28 cellular contexts compared by ENCODE assay signal in genomic region chr20:59857951-59858350, GRCh38.
"Had no signal": no experiment of that assay in that cellular context is flagged by ENCODE, and none has a peak within 500 bp of the region (broad histone marks: within the 10 kb centered on the region; RNA-seq: fewer than 3 reads in every experiment).

No MANE protein-coding gene starts in this region.

- H3K27me3 Mint-ChIP-seq: effector memory CD8-positive, alpha-beta T cell had no signal

- H3K36me3 ChIP-seq: colonic mucosa, esophagus muscularis mucosa, esophagus squamous epithelium, gastrocnemius medialis, gastroesophageal sphincter had no signal

- H3K9me3 ChIP-seq: colonic mucosa, esophagus squamous epithelium, gastrocnemius medialis had no signal

- H3K9me3 Mint-ChIP-seq: dendritic cell treated with granulocyte-macrophage colony-stimulating factor and Interleukin-4, amounts not matched to agents 40 ng/mL and 50 ng/mL, for 4 days; effector memory CD8-positive, alpha-beta T cell had no signal

- H3K4me3 Mint-ChIP-seq: dendritic cell treated with granulocyte-macrophage colony-stimulating factor and Interleukin-4, amounts not matched to agents 40 ng/mL and 50 ng/mL, for 4 days; effector memory CD8-positive, alpha-beta T cell; endodermal cell had no signal

- H3K27me3 ChIP-seq: colonic mucosa, dorsolateral prefrontal cortex, esophagus muscularis mucosa, esophagus squamous epithelium, foreskin keratinocyte, gastrocnemius medialis, gastroesophageal sphincter, heart left ventricle had no signal

- H3K4me1 ChIP-seq: colonic mucosa, esophagus muscularis mucosa, esophagus squamous epithelium, foreskin keratinocyte, gastroesophageal sphincter, heart left ventricle had no signal

- H3K4me3 ChIP-seq: colonic mucosa, coronary artery, dorsolateral prefrontal cortex, esophagus muscularis mucosa, esophagus squamous epithelium, gastrocnemius medialis, gastroesophageal sphincter, heart left ventricle had no signal

- H3K27ac ChIP-seq: colonic mucosa, coronary artery, dorsolateral prefrontal cortex, epithelial cell of prostate, esophagus muscularis mucosa, esophagus squamous epithelium, foreskin keratinocyte, gastrocnemius medialis, gastroesophageal sphincter, heart left ventricle had no signal

- H3K4me1 Mint-ChIP-seq: endodermal cell had no signal

- FAIRE-seq: colon, endometrium, endothelial cell of umbilical vein, frontal cortex had no signal

- ATAC-seq: effector memory CD8-positive, alpha-beta T cell; esophagus mucosa; foreskin keratinocyte; gastrocnemius medialis; gastroesophageal sphincter; heart left ventricle had no signal

- H3K27ac Mint-ChIP-seq: dendritic cell treated with granulocyte-macrophage colony-stimulating factor and Interleukin-4, amounts not matched to agents 40 ng/mL and 50 ng/mL, for 4 days; effector memory CD8-positive, alpha-beta T cell; endodermal cell had no signal

- DNase-seq: colonic mucosa; cortex of kidney; dermis blood vessel endothelial cell; dorsolateral prefrontal cortex; effector CD4-positive, alpha-beta T cell; effector CD8-positive, alpha-beta T cell; effector memory CD4-positive, alpha-beta T cell; effector memory CD8-positive, alpha-beta T cell; endodermal cell; erythroblast; esophagus squamous epithelium; foreskin fibroblast; foreskin keratinocyte; foreskin melanocyte; gastrocnemius medialis; glutamatergic neuron; head of caudate nucleus; heart left ventricle had no signal
